14 cellular contexts compared by ENCODE assay signal in genomic region chr3:18190646-18191045, GRCh38.
DNase-seq lines count a peak whose midpoint lies in the region; ATAC-seq and TF ChIP-seq lines count a peak whose summit lies in the region.
"Had no signal": no experiment of that assay in that cellular context is flagged by ENCODE, and none has a peak within 500 bp of the region (broad histone marks: within the 10 kb centered on the region; RNA-seq: fewer than 3 reads in every experiment).

No MANE protein-coding gene starts in this region.

- H3K27me3 ChIP-seq in BLaER1: no peaks in the 10 kb centered on the region
- H3K27me3 ChIP-seq: SJCRH30 had no signal

- no peak overlapping the region for H3K9ac ChIP-seq in BLaER1

- TF ChIP-seq CTCF in OCI-LY7 (conservative IDR thresholded peaks at IDR 0.05; ENCODE audit: low read length): no peak

- CTCF ChIA-PET in OCI-LY7 (lab: Charles Lee; ENCODE audit: unreplicated experiment): no interaction called here

- H3K36me3 ChIP-seq in BLaER1 (no peaks in the 10 kb centered on the region), OCI-LY7 (ENCODE audit: insufficient read depth, low read length) (no peaks in the 10 kb centered on the region)
- H3K36me3 ChIP-seq: SJCRH30 had no signal

- H3K4me2 ChIP-seq in BLaER1 (peak overlapping the region; percentile 65), OCI-LY7 (ENCODE audit: low read length) (no peak overlapping the region)

- H3K27ac ChIP-seq in BLaER1 (0 out of 2 replicates have a peak overlapping the region, but pooled peaks have one; percentile 22), OCI-LY7 (ENCODE audit: low read depth, low read length, poor library complexity, severe bottlenecking) (no peak overlapping the region)
- H3K27ac ChIP-seq: SJCRH30 had no signal

- ATAC-seq in HG02870 (IDR thresholded peaks at IDR 0.05; ENCODE audit: unreplicated experiment): no peak
- ATAC-seq: K562, Panc1 had no signal

- H3K9me3 ChIP-seq in BLaER1 (peaks cover 8% of the 10 kb centered on the region; the same call in 1 of the 2 replicates), OCI-LY7 (ENCODE audit: low read length) (peaks cover 6% of the 10 kb centered on the region; the same call in 1 of the 2 replicates)
- H3K9me3 ChIP-seq: SJCRH30 had no signal

- POLR2A ChIA-PET in OCI-LY7 (lab: Charles Lee): interaction anchor here (0.5 to 0.8 kb wide), 3 partner anchors 16 to 284 kb away, joined by 3 to 5 read pairs (median 3); no protein-coding TSS in a partner anchor

- H3K9me2 ChIP-seq in OCI-LY7 (ENCODE audit: insufficient read depth, low read length): no peaks in the 10 kb centered on the region

- peaks cover 40% of the 10 kb centered on the region for H3K4me1 ChIP-seq in BLaER1
- H3K4me1 ChIP-seq in OCI-LY7 (ENCODE audit: insufficient read depth, low read length, poor library complexity, severe bottlenecking): peaks cover 28% of the 10 kb centered on the region

- intact Hi-C loops in OCI-LY7 (cut with micrococcal nuclease; ENCODE audit: unreplicated experiment): no loop called here

- DNase-seq in OCI-LY7 (ENCODE audit: low spot score) (no peak), fibroblast of gingiva (ENCODE audit: low read depth) (peak; percentile 2), retina (peak; percentile 13), NCI-H82 (lab: John Stamatoyannopoulos, UW) (no peak), cortex of kidney (lab: John Stamatoyannopoulos, UW) (no peak)
- DNase-seq: CD4-positive, alpha-beta memory T cell; NCI-H1105 treated with DMSO at 0.1 percent for 48 hours; NCI-H2107; NCI-H510A; SJCRH30 had no signal

- H3K79me2 ChIP-seq in OCI-LY7 (ENCODE audit: insufficient read depth, low read depth, low read length): no peaks in the 10 kb centered on the region

- H3K4me3 ChIP-seq in BLaER1: no peak overlapping the region
- no peak overlapping the region for H3K4me3 ChIP-seq in OCI-LY7 (ENCODE audit: low read depth, low read length, poor library complexity, severe bottlenecking)
- H3K4me3 ChIP-seq: K562, SJCRH30 had no signal

- peak overlapping the region; percentile 27; the same call in 1 of the 2 replicates for H2AFZ ChIP-seq in OCI-LY7 (ENCODE audit: low read length)

- H4K20me1 ChIP-seq in BLaER1 (no peaks in the 10 kb centered on the region), OCI-LY7 (ENCODE audit: insufficient read depth, low read length) (no peaks in the 10 kb centered on the region)

- no TSS peak for BruUV-seq in OCI-LY7 (replicated peaks; lab: Mats Ljungman, UMichigan)

Comparison
In these comparisons a context has a peak if more than half of its experiments do, and no peak if none do; other contexts are left out.
1. DNase-seq: peak in fibroblast of gingiva (single experiment) and retina (single experiment); none in OCI-LY7 (single experiment), NCI-H82 (single experiment) and cortex of kidney (single experiment).